In genomic region chr17:27477971-27478684, GRCh38 we compare ENCODE assay signal across 1 cellular context.
TF ChIP-seq lines count a peak whose summit lies in the region.

No MANE protein-coding gene starts in this region.

TF ChIP-seq in GM12878, 131 proteins besides CTCF, POLR2A, EP300 and RAD21:
- TF ChIP-seq POU2F2 (IDR thresholded peaks at IDR 0.05; ENCODE audit: borderline replicate concordance, low read depth, low read length) (no peak), ZNF384 (IDR thresholded peaks at IDR 0.05; ENCODE audit: borderline replicate concordance, low read depth, low read length) (no peak)
